ENCODE assay signal across 23 cellular contexts in the genomic region with DNA sequence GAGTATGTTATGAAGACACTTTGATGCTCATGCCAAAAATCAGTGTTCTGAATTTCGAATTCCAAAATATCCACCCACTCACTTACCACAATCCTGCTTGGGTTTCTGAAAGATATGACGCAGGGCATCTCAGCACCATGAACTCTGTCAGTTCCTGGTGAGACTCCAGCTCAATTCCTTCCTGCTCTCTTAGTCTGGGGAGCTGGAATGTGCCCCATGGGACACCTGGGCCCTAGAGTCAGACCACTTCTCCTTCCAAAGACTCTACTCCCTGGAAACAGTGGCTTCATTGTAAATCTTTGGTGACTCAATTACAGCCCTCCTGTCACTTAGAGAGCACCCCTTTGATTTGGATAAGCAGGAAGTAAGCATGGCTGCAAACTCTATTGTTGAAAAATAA. TPM values are rescaled to one million over a fixed set of nuclear protein-coding genes. Genes with fewer than 3 reads are reported as not detected.
DNase-seq lines count a peak whose midpoint lies in the region; ATAC-seq, FAIRE-seq and TF ChIP-seq lines count a peak whose summit lies in the region.
"Had no signal": no experiment of that assay in that cellular context is flagged by ENCODE, and none has a peak within 500 bp of the region (broad histone marks: within the 10 kb centered on the region; RNA-seq: fewer than 3 reads in every experiment).

No MANE protein-coding gene starts in this region.

- no peak overlapping the region for H3K27ac ChIP-seq in DOHH2 (ENCODE audit: low read depth, low read length)
- peak overlapping the region in 3 of 4 donors; percentile 2 to 53 (median 46) for H3K27ac ChIP-seq in pancreas
- no peak overlapping the region for H3K27ac ChIP-seq in sigmoid colon
- no peak overlapping the region for H3K27ac ChIP-seq in endodermal cell (ENCODE audit: low read depth, low read length)
- H3K27ac ChIP-seq: coronary artery, thoracic aorta had no signal

- no peaks in the 10 kb centered on the region for H3K79me2 ChIP-seq in DOHH2 (ENCODE audit: control insufficient read depth, low read length)

- H3K27ac Mint-ChIP-seq in endodermal cell: no peak overlapping the region
- H3K27ac Mint-ChIP-seq: activated naive CD8-positive, alpha-beta T cell treated with anti-CD3 and anti-CD28 coated beads for 36 hours; activated T-helper 1 cell treated with anti-CD3 and anti-CD28 coated beads, Interleukin-12 subunit alpha, Interleukin-12 subunit beta, Interleukin-2, Interleukin-4 antibody, amounts not matched to agents 30 ng/mL and 10 ng/mL and 1 ng/mL, durations not matched to agents 14 hours and 24 hours and 36 hours; H9; nephron progenitor cell; stimulated activated effector memory CD8-positive, alpha-beta T cell treated with anti-CD3 and anti-CD28 coated beads, Interleukin-12 subunit alpha, Interleukin-12 subunit beta, amount 100 ng/mL, for 72 hours had no signal

- TF ChIP-seq CTCF in DOHH2 (IDR thresholded peaks at IDR 0.05; ENCODE audit: low read depth, low read length, poor library complexity, severe bottlenecking) (no peak), pancreas (IDR thresholded peaks at IDR 0.05) (no peak), sigmoid colon (IDR thresholded peaks at IDR 0.05) (no peak), endodermal cell (conservative IDR thresholded peaks at IDR 0.05) (no peak)

- WGBS in pancreas, 2 donors: 37 to 56% methylated on average over 2 of the region's 2 CpGs
- whole genome bisulfite sequencing in sigmoid colon, 2 donors: 77 to 81% methylated on average over 2 of the region's 2 CpGs
- WGBS in endodermal cell (ENCODE audit: insufficient coverage in 1 of 2, insufficient read length in 1 of 2), 2 experiments: 54 to 90% methylated on average over 2 of the region's 2 CpGs

- ATAC-seq in pancreas (peak in 3 of 4 donors; percentile 27 to 51 (median 50)), HG03354 (IDR thresholded peaks at IDR 0.05; ENCODE audit: poor library complexity, severe bottlenecking, unreplicated experiment) (no peak)
- ATAC-seq: K562; left colon; stimulated activated effector memory CD8-positive, alpha-beta T cell treated with anti-CD3 and anti-CD28 coated beads, Interleukin-12 subunit alpha, Interleukin-12 subunit beta, amount 100 ng/mL, for 72 hours had no signal

- no peaks in the 10 kb centered on the region for H3K27me3 ChIP-seq in DOHH2 (ENCODE audit: control insufficient read depth, low read length)
- H3K27me3 ChIP-seq in pancreas: no peaks in the 10 kb centered on the region
- no peaks in the 10 kb centered on the region for H3K27me3 ChIP-seq in sigmoid colon
- H3K27me3 ChIP-seq in endodermal cell (ENCODE audit: control insufficient read depth, insufficient read depth, low read length, poor library complexity, severe bottlenecking): no peaks in the 10 kb centered on the region

- H3K36me3 Mint-ChIP-seq in endodermal cell (ENCODE audit: low read depth): no peaks in the 10 kb centered on the region
- H3K36me3 Mint-ChIP-seq: activated naive CD8-positive, alpha-beta T cell treated with anti-CD3 and anti-CD28 coated beads for 36 hours had no signal

- TF ChIP-seq EP300 in sigmoid colon (IDR thresholded peaks at IDR 0.05): no peak

- no peak overlapping the region for H3K9ac ChIP-seq in endodermal cell (ENCODE audit: extremely low read depth, low read length, poor library complexity, severe bottlenecking)

- no peak overlapping the region for H3K4me3 Mint-ChIP-seq in endodermal cell
- H3K4me3 Mint-ChIP-seq: activated naive CD8-positive, alpha-beta T cell treated with anti-CD3 and anti-CD28 coated beads for 36 hours; activated T-helper 1 cell treated with anti-CD3 and anti-CD28 coated beads, Interleukin-12 subunit alpha, Interleukin-12 subunit beta, Interleukin-2, Interleukin-4 antibody, amounts not matched to agents 30 ng/mL and 10 ng/mL and 1 ng/mL, durations not matched to agents 14 hours and 24 hours and 36 hours; H9; nephron progenitor cell; stimulated activated effector memory CD8-positive, alpha-beta T cell treated with anti-CD3 and anti-CD28 coated beads, Interleukin-12 subunit alpha, Interleukin-12 subunit beta, amount 100 ng/mL, for 72 hours had no signal

- H3F3A ChIP-seq in DOHH2 (ENCODE audit: control insufficient read depth, insufficient read depth): no peaks in the 10 kb centered on the region

- H3K9me3 Mint-ChIP-seq in endodermal cell: no peaks in the 10 kb centered on the region
- H3K9me3 Mint-ChIP-seq: activated naive CD8-positive, alpha-beta T cell treated with anti-CD3 and anti-CD28 coated beads for 36 hours; activated T-helper 1 cell treated with anti-CD3 and anti-CD28 coated beads, Interleukin-12 subunit alpha, Interleukin-12 subunit beta, Interleukin-2, Interleukin-4 antibody, amounts not matched to agents 30 ng/mL and 10 ng/mL and 1 ng/mL, durations not matched to agents 14 hours and 24 hours and 36 hours; H9; stimulated activated effector memory CD8-positive, alpha-beta T cell treated with anti-CD3 and anti-CD28 coated beads, Interleukin-12 subunit alpha, Interleukin-12 subunit beta, amount 100 ng/mL, for 72 hours had no signal

- DNase-seq in NCI-H187 (lab: John Stamatoyannopoulos, UW): peak; percentile 72 to 77
- peak; percentile 9 for DNase-seq in astrocyte of the hippocampus (ENCODE audit: low read depth, low spot score)
- DNase-seq in pancreas: no peak
- no peak for DNase-seq in sigmoid colon
- DNase-seq in endodermal cell: no peak
- DNase-seq: activated CD4-positive, CD25-positive, alpha-beta regulatory T cell; activated naive CD8-positive, alpha-beta T cell treated with anti-CD3 and anti-CD28 coated beads for 36 hours; foreskin melanocyte; H9; left colon; nephron progenitor cell; retina; Right ventricle myocardium superior; stimulated activated CD4-positive, alpha-beta T cell treated with anti-CD3 and anti-CD28 coated beads, Interleukin-15, amount 100 ng/mL, for 24 hours; T-helper 1 cell had no signal

- TF ChIP-seq POLR2A in sigmoid colon (IDR thresholded peaks at IDR 0.05): no peak

- H3K4me1 ChIP-seq in DOHH2 (ENCODE audit: control insufficient read depth, low read length): peaks cover 28% of the 10 kb centered on the region
- no peaks in the 10 kb centered on the region for H3K4me1 ChIP-seq in pancreas
- no peaks in the 10 kb centered on the region for H3K4me1 ChIP-seq in sigmoid colon
- H3K4me1 ChIP-seq in endodermal cell (ENCODE audit: control insufficient read depth, insufficient read depth, low read length): peaks cover 3% of the 10 kb centered on the region

- peak overlapping the region; percentile 42 for H3K4me2 ChIP-seq in DOHH2 (ENCODE audit: low read length)

- no peak for FAIRE-seq in pancreas (lab: Jason Lieb, UNC)
- FAIRE-seq: K562 had no signal

- H4K20me1 ChIP-seq in DOHH2 (ENCODE audit: control insufficient read depth, insufficient read depth, low read depth, low read length): no peaks in the 10 kb centered on the region

- H3K9me3 ChIP-seq in DOHH2 (ENCODE audit: control insufficient read depth, insufficient read depth, low read length) (no peaks in the 10 kb centered on the region), pancreas (no peaks in the 10 kb centered on the region), sigmoid colon (no peaks in the 10 kb centered on the region), endodermal cell (ENCODE audit: control insufficient read depth, low read length) (no peaks in the 10 kb centered on the region)
- H3K9me3 ChIP-seq: thoracic aorta had no signal

- H3K9me2 ChIP-seq in DOHH2 (replicated peaks; ENCODE audit: control insufficient read depth, low read length): no peaks in the 10 kb centered on the region

- H3K4me1 Mint-ChIP-seq in endodermal cell: peaks cover 13% of the 10 kb centered on the region

- 0 out of 2 replicates have a peak overlapping the region, but pooled peaks have one; percentile 18 for H3K4me3 ChIP-seq in DOHH2 (ENCODE audit: low read length)
- no peak overlapping the region for H3K4me3 ChIP-seq in pancreas
- H3K4me3 ChIP-seq in sigmoid colon: no peak overlapping the region
- H3K4me3 ChIP-seq in endodermal cell (ENCODE audit: low read length): no peak overlapping the region
- H3K4me3 ChIP-seq: coronary artery, K562, thoracic aorta had no signal

- no peaks in the 10 kb centered on the region for H3K27me3 Mint-ChIP-seq in endodermal cell (ENCODE audit: insufficient read depth)

- intact Hi-C loops in pancreas (cut with DNase I): no loop called here
- intact Hi-C loops in sigmoid colon (cut with DNase I): no loop called here

- no peaks in the 10 kb centered on the region for H3K36me3 ChIP-seq in DOHH2 (ENCODE audit: control insufficient read depth, low read length)
- H3K36me3 ChIP-seq in pancreas: no peaks in the 10 kb centered on the region
- H3K36me3 ChIP-seq in sigmoid colon: no peaks in the 10 kb centered on the region
- H3K36me3 ChIP-seq in endodermal cell (ENCODE audit: control insufficient read depth, insufficient read depth, low read length): no peaks in the 10 kb centered on the region
- H3K36me3 ChIP-seq: thoracic aorta had no signal

RNA-seq across cellular contexts. Expression of a gene that starts 50.5 kb away (rescaled TPM):
- total RNA-seq in pancreas (1 to 10 TPM in 3 of 6 donors, under 1 TPM in 3; 0.31 to 9.0 (median 1.5) TPM), sigmoid colon (1 to 10 TPM; 3.9 to 5.8 (median 4.8) TPM), endodermal cell (not detected)
- polyA plus RNA-seq in pancreas (under 1 TPM; 0.31 to 0.38 TPM), sigmoid colon (10 to 100 TPM in 1 of 3 donors, 1 to 10 TPM in 2; 3.0 to 18.5 (median 6.5) TPM)
- polyA plus RNA-seq in endodermal cell (2013, experiment 1 of 2): not detected
- polyA plus RNA-seq in endodermal cell (2013, experiment 2 of 2): not detected
- total RNA-seq: H9 had no signal
- polyA plus RNA-seq: BJ, K562 had no signal

Comparison
In these comparisons a context has a peak if more than half of its experiments do, and no peak if none do; other contexts are left out.
1. H3K27ac ChIP-seq: peak in pancreas (3 of 4); none in DOHH2 (single experiment), sigmoid colon (0 of 4) and endodermal cell (single experiment).
2. DNase-seq: peak in NCI-H187 (2 of 2) and astrocyte of the hippocampus (single experiment); none in pancreas (0 of 6), sigmoid colon (single experiment) and endodermal cell (single experiment).